Comparison of ENCODE assay signal across 8 cellular contexts in the genomic region with DNA sequence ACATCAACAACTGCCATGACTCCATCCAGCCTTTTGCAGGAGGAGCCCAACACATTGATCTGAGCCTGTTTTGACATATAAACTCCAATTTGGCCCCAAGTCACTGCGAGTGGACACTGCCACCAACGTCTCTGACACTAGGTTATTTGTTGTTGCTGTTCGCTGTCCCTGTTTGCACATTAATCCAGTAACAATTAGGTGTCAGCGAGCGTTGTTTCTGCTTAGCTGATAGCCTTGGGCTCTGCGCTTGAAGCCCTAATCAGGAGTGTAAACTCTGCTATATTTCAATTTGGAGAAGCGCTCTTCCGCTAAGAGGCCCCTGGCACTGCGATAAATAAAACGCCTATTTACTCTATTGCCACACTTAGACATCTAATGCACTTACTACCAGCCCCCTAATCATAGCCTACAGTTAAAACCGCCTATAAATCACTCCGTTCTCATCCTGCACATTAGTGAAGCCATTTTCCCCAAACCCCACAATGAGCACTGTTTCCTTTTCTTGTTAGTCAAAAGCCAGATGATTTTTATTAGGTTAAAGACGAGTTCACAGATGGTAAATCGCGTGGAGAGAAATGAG.
DNase-seq lines count a peak whose midpoint lies in the region; ATAC-seq, FAIRE-seq and TF ChIP-seq lines count a peak whose summit lies in the region.

No MANE protein-coding gene starts in this region.

- no peak overlapping the region for H3K9ac ChIP-seq in K562 (ENCODE audit: insufficient read depth in 1 of 2, low read depth in 2 of 2, low read length in 2 of 2)

- CTCF ChIA-PET in K562 (lab: Yijun Ruan, JAX; ENCODE audit: low intra/inter-chr PET ratio): interaction anchor here (1.2 kb wide), 1 partner anchor 105 kb away, joined by 3 read pairs; no protein-coding TSS in a partner anchor

- POLR2A ChIA-PET in K562 (lab: Yijun Ruan, JAX): no interaction called here

- no peaks in the 10 kb centered on the region for H3K36me3 ChIP-seq in K562 (ENCODE audit: control insufficient read depth, insufficient read depth, low read length)

- ATAC-seq in HG02852 (IDR thresholded peaks at IDR 0.05; ENCODE audit: unreplicated experiment) (peak; percentile 8), K562 (no peak), HG03097 (IDR thresholded peaks at IDR 0.05; ENCODE audit: low FRiP score, unreplicated experiment) (no peak)
- ATAC-seq in natural killer cell treated with Interleukin-12 subunit alpha and Interleukin-12 subunit beta and Interleukin-15 and Interleukin-18, amount 100 ng/mL, for 72 hours: no peak

- H3K4me3 Mint-ChIP-seq in CD14-positive monocyte: peak overlapping the region; percentile 66 to 87
- H3K4me3 Mint-ChIP-seq in natural killer cell treated with Interleukin-12 subunit alpha and Interleukin-12 subunit beta and Interleukin-15 and Interleukin-18, amount 100 ng/mL, for 72 hours: peak overlapping the region; percentile 49

- H3K79me2 ChIP-seq in K562 (ENCODE audit: control insufficient read depth, insufficient read depth, low read length): no peaks in the 10 kb centered on the region

- peaks cover 0 to 14% (median 4%) of the 10 kb centered on the region in 7 donors for H3K9me3 Mint-ChIP-seq in CD14-positive monocyte
- no peaks in the 10 kb centered on the region for H3K9me3 Mint-ChIP-seq in natural killer cell treated with Interleukin-12 subunit alpha and Interleukin-12 subunit beta and Interleukin-15 and Interleukin-18, amount 100 ng/mL, for 72 hours

- intact Hi-C loops in CD14-positive monocyte (cut with micrococcal nuclease): no loop called here
- intact Hi-C loops in K562 (cut with micrococcal nuclease): no loop called here
- intact Hi-C loops in lower leg skin (cut with DNase I; ENCODE audit: low total_unique reads): no loop called here

- TF ChIP-seq EP300 in K562 (IDR thresholded peaks at IDR 0.05; ENCODE audit: low read length): no peak

- no peaks in the 10 kb centered on the region for H3K9me1 ChIP-seq in K562 (ENCODE audit: control insufficient read depth, insufficient read depth, low read length)

- peaks cover 0 to 12% of the 10 kb centered on the region in 2 experiments; a peak in 2 of 5 replicates for H3K4me1 ChIP-seq in K562 (replicated peaks in 1 of 2; ENCODE audit: control insufficient read depth in 2 of 2, insufficient read depth in 2 of 2, low read length in 2 of 2)

- H2AFZ ChIP-seq in K562 (ENCODE audit: low read depth, low read length): no peak overlapping the region

- H4K20me1 ChIP-seq in K562 (replicated peaks; ENCODE audit: control insufficient read depth, insufficient read depth, low read length): no peaks in the 10 kb centered on the region

- FAIRE-seq in K562 (lab: Jason Lieb, UNC) (peak; percentile 19), GM12892 (lab: Jason Lieb, UNC) (no peak)

- peaks cover 19% of the 10 kb centered on the region for H3K4me1 Mint-ChIP-seq in CD14-positive monocyte
- H3K4me1 Mint-ChIP-seq in natural killer cell treated with Interleukin-12 subunit alpha and Interleukin-12 subunit beta and Interleukin-15 and Interleukin-18, amount 100 ng/mL, for 72 hours (ENCODE audit: low read depth in 2 of 2): peaks cover 8 to 9% of the 10 kb centered on the region in 2 donors

- no peak for TF ChIP-seq RAD21 in K562 (CRISPR knock-in tag; conservative IDR thresholded peaks at IDR 0.05 in 1 of 2, IDR thresholded peaks at IDR 0.05 in 1 of 2)

- no peak overlapping the region for H3K27ac Mint-ChIP-seq in CD14-positive monocyte
- no peak overlapping the region for H3K27ac Mint-ChIP-seq in natural killer cell treated with Interleukin-12 subunit alpha and Interleukin-12 subunit beta and Interleukin-15 and Interleukin-18, amount 100 ng/mL, for 72 hours

- BruUV-seq in K562 (replicated peaks; lab: Mats Ljungman, UMichigan): no TSS peak

- H3K4me3 ChIP-seq in K562: no peak overlapping the region
- H3K4me3 ChIP-seq in lower leg skin (ENCODE audit: low read depth, poor library complexity, severe bottlenecking): no peak overlapping the region

- H3K27me3 Mint-ChIP-seq in CD14-positive monocyte (ENCODE audit: low read depth in 3 of 3): peaks cover 65 to 89% (median 77%) of the 10 kb centered on the region in 3 donors
- peaks cover 39 to 60% of the 10 kb centered on the region in 2 donors for H3K27me3 Mint-ChIP-seq in natural killer cell treated with Interleukin-12 subunit alpha and Interleukin-12 subunit beta and Interleukin-15 and Interleukin-18, amount 100 ng/mL, for 72 hours

- TF ChIP-seq POLR2A in K562 (conservative IDR thresholded peaks at IDR 0.05) (no peak), GM12892 (IDR thresholded peaks at IDR 0.05; ENCODE audit: low read depth, low read length) (no peak), lower leg skin (IDR thresholded peaks at IDR 0.05) (no peak)

- no peak overlapping the region for H3K27ac ChIP-seq in K562 (ENCODE audit: extremely low read depth, low read depth, low read length)

- 24% methylated on average over 15 of the region's 15 CpGs for WGBS in K562 (ENCODE audit: insufficient coverage, low coverage, missing lambda C conversion rate)
- 13 to 26% methylated on average over 15 of the region's 15 CpGs for WGBS in lower leg skin, 2 donors

- peaks cover 39 to 43% of the 10 kb centered on the region in 2 experiments; a peak in 4 of 5 replicates for H3K27me3 ChIP-seq in K562 (ENCODE audit: control insufficient read depth in 2 of 2, insufficient read depth in 2 of 2, low read length in 2 of 2)

- DNase-seq in CD14-positive monocyte (ENCODE audit: low spot score) (no peak), K562 (ENCODE audit: extremely low read depth in 1 of 4, low spot score in 3 of 4) (no peak), GM12892 (ENCODE audit: insufficient read length) (no peak), lower leg skin (ENCODE audit: low spot score in 2 of 2) (no peak), hippocampal formation (lab: John Stamatoyannopoulos, UW) (no peak)
- DNase-seq in natural killer cell treated with Interleukin-12 subunit alpha and Interleukin-12 subunit beta and Interleukin-15 and Interleukin-18, amount 100 ng/mL, for 72 hours (ENCODE audit: low spot score): no peak

- H3K4me2 ChIP-seq in K562 (ENCODE audit: insufficient read depth, low read length): no peak overlapping the region

- in situ Hi-C loops in K562 (cut with MboI): no loop called here

- no peaks in the 10 kb centered on the region for H3K9me3 ChIP-seq in K562 (replicated peaks; ENCODE audit: control insufficient read depth, insufficient read depth, low read depth, low read length)

- no peak for TF ChIP-seq CTCF in CD14-positive monocyte (IDR thresholded peaks at IDR 0.05)
- no peak for TF ChIP-seq CTCF in K562 (IDR thresholded peaks at IDR 0.05 in 2 of 3, conservative IDR thresholded peaks at IDR 0.05 in 1 of 3; ENCODE audit: insufficient read depth in 2 of 3, low read depth in 1 of 3, low read length in 3 of 3)
- no peak for TF ChIP-seq CTCF in lower leg skin (IDR thresholded peaks at IDR 0.05)

- H3K36me3 Mint-ChIP-seq in CD14-positive monocyte: peaks cover 0 to 12% of the 10 kb centered on the region in 2 donors
- H3K36me3 Mint-ChIP-seq in natural killer cell treated with Interleukin-12 subunit alpha and Interleukin-12 subunit beta and Interleukin-15 and Interleukin-18, amount 100 ng/mL, for 72 hours: no peaks in the 10 kb centered on the region

TF ChIP-seq in K562, 482 proteins besides CTCF, POLR2A, EP300 and RAD21:
- TF ChIP-seq MCM3 (IDR thresholded peaks at IDR 0.05) (no peak), CBX2 (IDR thresholded peaks at IDR 0.05; ENCODE audit: insufficient read depth, low read length, poor library complexity, severe bottlenecking) (peak; percentile 46)
